Comparison of ENCODE assay signal across 21 cellular contexts in genomic region chr4:16075975-16076757, GRCh38. TPM values are rescaled to one million over a fixed set of nuclear protein-coding genes. Genes with fewer than 3 reads are reported as not detected.
DNase-seq lines count a peak whose midpoint lies in the region; ATAC-seq, FAIRE-seq and TF ChIP-seq lines count a peak whose summit lies in the region.
"Had no signal": no experiment of that assay in that cellular context is flagged by ENCODE, and none has a peak within 500 bp of the region (broad histone marks: within the 10 kb centered on the region; RNA-seq: fewer than 3 reads in every experiment).

No MANE protein-coding gene starts in this region.

- H2BK15ac ChIP-seq in H1 (ENCODE audit: low read length): no peak overlapping the region
- H2BK15ac ChIP-seq in mesenchymal stem cell (ENCODE audit: low read depth, poor library complexity, severe bottlenecking): no peak overlapping the region

- H3K27me3 ChIP-seq in GM23338 (ENCODE audit: insufficient read depth) (no peaks in the 10 kb centered on the region), H1 (replicated peaks in 1 of 4; ENCODE audit: control insufficient read depth in 3 of 4, extremely low read depth in 1 of 4, insufficient read depth in 3 of 4, low read length in 3 of 4) (0 out of 7 replicates have a peak, but pooled peaks cover 0 to 2% (median 0%) of the 10 kb centered on the region in 4 experiments), mesenchymal stem cell (ENCODE audit: control insufficient read depth in 1 of 2, insufficient read depth in 1 of 2, low read length in 2 of 2) (peaks cover 0 to 80% of the 10 kb centered on the region in 2 experiments)

- H4K20me1 ChIP-seq in GM23338 (replicated peaks; ENCODE audit: insufficient read depth): 0 out of 2 replicates have a peak, but pooled peaks cover 6% of the 10 kb centered on the region
- H4K20me1 ChIP-seq in H1 (replicated peaks in 1 of 2; ENCODE audit: control insufficient read depth in 1 of 2, insufficient read depth in 2 of 2, low read length in 2 of 2): peaks cover 2 to 12% of the 10 kb centered on the region in 2 experiments

- H3K9me3 ChIP-seq in H1 (ENCODE audit: insufficient read depth in 2 of 2, low read depth in 1 of 2, low read length in 1 of 2): no peaks in the 10 kb centered on the region
- H3K9me3 ChIP-seq in mesenchymal stem cell (ENCODE audit: control insufficient read depth, low read length): no peaks in the 10 kb centered on the region
- H3K9me3 ChIP-seq: A549, BE2C had no signal

- H2AFZ ChIP-seq in GM23338 (no peak overlapping the region), H1 (ENCODE audit: low read length) (no peak overlapping the region), mesenchymal stem cell (ENCODE audit: low read depth, low read length) (no peak overlapping the region)

- FAIRE-seq in D721Med (lab: Jason Lieb, UNC) (peak; percentile 87), H1 (lab: Jason Lieb, UNC) (no peak)
- FAIRE-seq: A549, G401.6, GM12892, GM19239, K562 had no signal

- no peaks in the 10 kb centered on the region for H3K9me2 ChIP-seq in GM23338 (ENCODE audit: insufficient read depth)

- no peak overlapping the region; the same call in 1 of the 2 replicates for H2BK12ac ChIP-seq in H1 (ENCODE audit: low read depth, low read length)
- H2BK12ac ChIP-seq in mesenchymal stem cell (ENCODE audit: low read length in 2 of 2): peak overlapping the region in 1 of 2 experiments; percentile 19

- H3F3A ChIP-seq in GM23338 (replicated peaks; ENCODE audit: low read depth): no peaks in the 10 kb centered on the region

- peaks cover 70% of the 10 kb centered on the region for H3K36me3 Mint-ChIP-seq in GM23338 (ENCODE audit: low read depth)
- H3K36me3 Mint-ChIP-seq: CD4-positive, alpha-beta memory T cell had no signal

- H4K8ac ChIP-seq in H1 (ENCODE audit: extremely low read depth, insufficient read depth, low read length) (no peak overlapping the region; the same call in 1 of the 2 replicates), mesenchymal stem cell (ENCODE audit: low read length) (no peak overlapping the region)

- TF ChIP-seq EP300 in H1 (IDR thresholded peaks at IDR 0.05; ENCODE audit: borderline replicate concordance in 1 of 2, low read depth in 2 of 2, low read length in 2 of 2): no peak

- H3K79me2 ChIP-seq in GM23338 (replicated peaks; ENCODE audit: insufficient read depth) (peaks cover 83% of the 10 kb centered on the region), H1 (ENCODE audit: control insufficient read depth in 1 of 2, insufficient read depth in 2 of 2, low read length in 2 of 2) (peaks cover under 1 to 84% of the 10 kb centered on the region in 2 experiments)

- H3K4me3 ChIP-seq in GM23338 (no peak overlapping the region), H1 (ENCODE audit: extremely low read depth in 1 of 4, insufficient read depth in 2 of 4, low read depth in 3 of 4, low read length in 4 of 4) (no peak overlapping the region), mesenchymal stem cell (ENCODE audit: insufficient read depth in 1 of 2, low read depth in 1 of 2, low read length in 2 of 2) (no peak overlapping the region)
- H3K4me3 ChIP-seq: A549, K562 had no signal

- H3K4me3 Mint-ChIP-seq in GM23338: no peak overlapping the region
- H3K4me3 Mint-ChIP-seq: CD4-positive, alpha-beta memory T cell; HFFc6 had no signal

- no peaks in the 10 kb centered on the region for H3K9me3 Mint-ChIP-seq in GM23338
- H3K9me3 Mint-ChIP-seq: CD4-positive, alpha-beta memory T cell; HFFc6 had no signal

- peaks cover 13% of the 10 kb centered on the region for H3K79me1 ChIP-seq in H1 (ENCODE audit: low read depth, low read length)
- H3K79me1 ChIP-seq in mesenchymal stem cell (replicated peaks; ENCODE audit: low read length, poor library complexity, severe bottlenecking): no peaks in the 10 kb centered on the region

- H3K4me1 Mint-ChIP-seq in GM23338: peaks cover 58% of the 10 kb centered on the region
- H3K4me1 Mint-ChIP-seq: CD4-positive, alpha-beta memory T cell had no signal

- 0 out of 2 replicates have a peak overlapping the region, but pooled peaks have one; percentile 13 for H2BK20ac ChIP-seq in H1 (ENCODE audit: low read length)

- H2BK5ac ChIP-seq in H1 (ENCODE audit: low read depth, low read length) (no peak overlapping the region), mesenchymal stem cell (ENCODE audit: low read depth, low read length, poor library complexity, severe bottlenecking) (no peak overlapping the region)

- peaks cover 10% of the 10 kb centered on the region for H3K36me3 ChIP-seq in GM23338 (ENCODE audit: insufficient read depth)
- H3K36me3 ChIP-seq in H1 (ENCODE audit: control insufficient read depth in 2 of 4, insufficient read depth in 4 of 4, low read length in 3 of 4): peaks cover 0 to 33% (median 13%) of the 10 kb centered on the region in 4 experiments; a peak in 7 of 8 replicates
- peaks cover 0 to 5% of the 10 kb centered on the region in 2 experiments for H3K36me3 ChIP-seq in mesenchymal stem cell (ENCODE audit: control insufficient read depth in 1 of 2, insufficient read depth in 2 of 2, low read depth in 1 of 2, low read length in 2 of 2)
- H3K36me3 ChIP-seq: BE2C had no signal

- ATAC-seq in GM23338 (peak; percentile 39), HG03442 (IDR thresholded peaks at IDR 0.05; ENCODE audit: unreplicated experiment) (no peak)
- ATAC-seq: A549, K562 had no signal

- H3K9ac ChIP-seq in H1 (replicated peaks in 1 of 4; ENCODE audit: extremely low read depth in 1 of 4, low read depth in 3 of 4, low read length in 3 of 4) (no peak overlapping the region), mesenchymal stem cell (ENCODE audit: low read length) (no peak overlapping the region)

- H2BK120ac ChIP-seq in H1 (replicated peaks; ENCODE audit: low read depth, low read length): no peak overlapping the region
- no peak overlapping the region for H2BK120ac ChIP-seq in mesenchymal stem cell (ENCODE audit: low read depth, low read length)

- no peak overlapping the region for H3K56ac ChIP-seq in H1 (replicated peaks; ENCODE audit: insufficient read length, low read depth, low read length)

- no peak overlapping the region for H4K5ac ChIP-seq in H1 (ENCODE audit: insufficient read length, low read depth, low read length)

- H3K4me2 ChIP-seq in GM23338 (no peak overlapping the region), H1 (ENCODE audit: insufficient read depth in 1 of 2, low read depth in 2 of 2, low read length in 2 of 2) (no peak overlapping the region), mesenchymal stem cell (ENCODE audit: low read length, poor library complexity, severe bottlenecking) (no peak overlapping the region)
- H3K4me2 ChIP-seq: A549 had no signal

- TF ChIP-seq POLR2A in H1 (IDR thresholded peaks at IDR 0.05; ENCODE audit: control extremely low read depth in 1 of 2, low read depth in 2 of 2, low read length in 2 of 2): no peak

- DNase-seq in D721Med (ENCODE audit: insufficient read length, low spot score) (no peak), GM23338 (ENCODE audit: low spot score) (no peak), H1 (ENCODE audit: low read depth in 1 of 2, low spot score in 2 of 2) (no peak), mesenchymal stem cell (no peak), SIG-M5 treated with dmso at 0.1 percent for 504 hours (lab: John Stamatoyannopoulos, UW; ENCODE audit: unreplicated experiment) (no peak), KG1 (lab: John Stamatoyannopoulos, UW) (no peak)
- DNase-seq: BE2C; CD4-positive, alpha-beta memory T cell; COR-L47; HCEC 1CT; HFFc6 had no signal

- H3K27ac ChIP-seq in GM23338 (ENCODE audit: low read depth): no peak overlapping the region
- no peak overlapping the region for H3K27ac ChIP-seq in H1 (ENCODE audit: low read depth, low read length)
- H3K27ac ChIP-seq in mesenchymal stem cell (ENCODE audit: low read length, poor library complexity, severe bottlenecking): no peak overlapping the region
- H3K27ac ChIP-seq: A549, C4-2B, HL-60 had no signal

- no peak for TF ChIP-seq CTCF in D721Med (IDR thresholded peaks at IDR 0.05; ENCODE audit: insufficient read depth, missing control alignments)
- TF ChIP-seq CTCF in GM23338 (conservative IDR thresholded peaks at IDR 0.05; ENCODE audit: low read depth in 2 of 2): no peak
- no peak for TF ChIP-seq CTCF in H1 (IDR thresholded peaks at IDR 0.05; ENCODE audit: control extremely low read depth in 1 of 3, insufficient read depth in 1 of 3, low read depth in 1 of 3, low read length in 3 of 3)

- no peak overlapping the region for H3K27ac Mint-ChIP-seq in GM23338
- H3K27ac Mint-ChIP-seq: CD4-positive, alpha-beta memory T cell; HFFc6 had no signal

- no peak overlapping the region for H3K18ac ChIP-seq in H1 (ENCODE audit: extremely low read depth, low read length)
- H3K18ac ChIP-seq in mesenchymal stem cell (ENCODE audit: low read depth in 1 of 2, low read length in 2 of 2): no peak overlapping the region

- H4K91ac ChIP-seq in H1 (replicated peaks; ENCODE audit: insufficient read length, low read length) (no peak overlapping the region), mesenchymal stem cell (ENCODE audit: low read length) (no peak overlapping the region)

- H3K23ac ChIP-seq in H1 (ENCODE audit: insufficient read length): no peak overlapping the region
- H3K23ac ChIP-seq in mesenchymal stem cell (ENCODE audit: low read length in 2 of 2): no peak overlapping the region

- H3K4ac ChIP-seq in H1 (replicated peaks; ENCODE audit: insufficient read length, low read depth, low read length) (no peak overlapping the region), mesenchymal stem cell (ENCODE audit: low read depth in 1 of 2, low read length in 2 of 2) (no peak overlapping the region)

- POLR2A ChIA-PET in H1 (lab: Charles Lee; ENCODE audit: partially characterized antibody): interaction anchor here (1.0 to 1.8 kb wide), 2 partner anchors 9 to 43 kb away, joined by 5 read pairs; no protein-coding TSS in a partner anchor

- H3K4me1 ChIP-seq in GM23338 (ENCODE audit: insufficient read depth) (peaks cover 29% of the 10 kb centered on the region; the same call in 1 of the 2 replicates), H1 (replicated peaks in 1 of 4; ENCODE audit: control insufficient read depth in 3 of 4, insufficient read depth in 4 of 4, low read length in 3 of 4) (peaks cover 2 to 16% (median 4%) of the 10 kb centered on the region in 4 experiments; a peak in 6 of 7 replicates), mesenchymal stem cell (ENCODE audit: control insufficient read depth, insufficient read depth, low read depth, low read length) (peaks cover 9% of the 10 kb centered on the region)
- H3K4me1 ChIP-seq: A549, BE2C had no signal

- H2AK5ac ChIP-seq in H1 (ENCODE audit: low read depth, low read length) (no peak overlapping the region), mesenchymal stem cell (ENCODE audit: low read length, severe bottlenecking) (peak overlapping the region; percentile 49)

- no peaks in the 10 kb centered on the region for H3K27me3 Mint-ChIP-seq in GM23338 (ENCODE audit: insufficient read depth, low read depth, poor library complexity)

- H3K23me2 ChIP-seq in H1 (ENCODE audit: low read depth, low read length): no peaks in the 10 kb centered on the region

- no peak overlapping the region for H3K14ac ChIP-seq in H1 (ENCODE audit: insufficient read length)
- peak overlapping the region in 1 of 2 experiments; percentile 66 for H3K14ac ChIP-seq in mesenchymal stem cell (ENCODE audit: low read length in 2 of 2)

- 80% methylated on average over 8 of the region's 8 CpGs; no CpG with 5 or more reads in 1 of the 2 experiments for WGBS in H1 (ENCODE audit: extremely low coverage in 1 of 2, insufficient coverage in 1 of 2, insufficient read length in 1 of 2, insufficient replicate concordance in 2 of 2, low coverage in 1 of 2, low lambda C conversion rate in 2 of 2, missing lambda C conversion rate in 1 of 2), 2 experiments
- WGBS in mesenchymal stem cell: 81% methylated on average over 7 of the region's 8 CpGs

- CTCF ChIA-PET in H1 (lab: Charles Lee; ENCODE audit: partially characterized antibody): no interaction called here

- TF ChIP-seq RAD21 in H1 (IDR thresholded peaks at IDR 0.05 in 1 of 2, conservative IDR thresholded peaks at IDR 0.05 in 1 of 2; ENCODE audit: low read depth in 2 of 2, low read length in 2 of 2): no peak

RNA-seq across cellular contexts. Expression of gene PROM1, which starts 7.7 kb away (rescaled TPM):
- total RNA-seq in GM23338 (2014; rRNA removed; shearing (Covaris generic)): 66.6 and 70.3 TPM in 2 replicates
- polyA plus RNA-seq in GM23338 (2016; fragmentation: Nextera tagmentation; extraction: Ambion mirVana) (30.6 and 36.6 TPM in 2 replicates), H1 (2011; rRNA removed) (23.2 and 36.0 TPM in 2 replicates)
- 59.7 and 65.4 TPM in 2 replicates for total RNA-seq in H1 (2021; fragmentation: NEBNext Ultra II Directional; extraction: Animal tissue kit (Norgen Biotek cat#: 25700))
- polyA plus RNA-seq in H1 (2011; cell fraction: cytosol; rRNA removed): 32.2 TPM
- 47.8 TPM for polyA plus RNA-seq in H1 (2011; cell fraction: nucleus; rRNA removed)
- polyA plus RNA-seq in H1 (2012, experiment 1 of 2): 40.2 to 83.8 TPM (median 52.7 TPM) in 4 replicates
- polyA plus RNA-seq in H1 (2012, experiment 2 of 2): 4.4 TPM
- polyA plus RNA-seq in H1 (2013, experiment 1 of 2): 88.1 TPM
- polyA plus RNA-seq in H1 (2013, experiment 2 of 2): 87.0 TPM
- 108 and 183 TPM in 2 replicates for polyA minus RNA-seq in H1 (2011; rRNA and poly(A)+ RNA removed)
- polyA minus RNA-seq in H1 (2011; cell fraction: cytosol; rRNA and poly(A)+ RNA removed): 50.2 TPM
- polyA minus RNA-seq in H1 (2011; cell fraction: nucleus; rRNA and poly(A)+ RNA removed): 68.7 TPM
- 2.3 TPM for polyA plus RNA-seq in mesenchymal stem cell (2013, experiment 1 of 2)
- polyA plus RNA-seq in mesenchymal stem cell (2013, experiment 2 of 2): 2.2 TPM
- total RNA-seq: CD4-positive, alpha-beta memory T cell; H4; K562 had no signal
- polyA plus RNA-seq: AG04450; CD4-positive, alpha-beta memory T cell had no signal
